1 cellular context compared by ENCODE assay signal in genomic region chr7:139360210-139360947, GRCh38.
TF ChIP-seq lines count a peak whose summit lies in the region.

No MANE protein-coding gene starts in this region.

TF ChIP-seq in H1, 55 proteins besides CTCF, POLR2A, EP300 and RAD21 (continued from another document):
- TF ChIP-seq MAX (IDR thresholded peaks at IDR 0.05) (peak; percentile 91), NANOG (IDR thresholded peaks at IDR 0.05; ENCODE audit: insufficient read depth, low read depth, low read length, poor library complexity, severe bottlenecking) (peak; percentile 26), CBX8 (IDR thresholded peaks at IDR 0.05; ENCODE audit: borderline replicate concordance, low read depth, low read length) (no peak), SIN3A (conservative IDR thresholded peaks at IDR 0.05 in 1 of 2, IDR thresholded peaks at IDR 0.05 in 1 of 2; ENCODE audit: low read depth in 1 of 2, low read length in 2 of 2) (peak; percentile 16 to 53; a peak in 1 of 4 replicates), CHD1 (IDR thresholded peaks at IDR 0.05; ENCODE audit: low read depth, low read length) (peak; percentile 73), RFX5 (IDR thresholded peaks at IDR 0.05; ENCODE audit: borderline replicate concordance, low read depth, low read length) (no peak), BACH1 (IDR thresholded peaks at IDR 0.05; ENCODE audit: low read length) (no peak), ATF2 (IDR thresholded peaks at IDR 0.05; ENCODE audit: low read length) (peak; percentile 74; the same call in 1 of the 2 replicates), TBP (IDR thresholded peaks at IDR 0.05; ENCODE audit: low read depth, low read length) (peak; percentile 88), CREB1 (IDR thresholded peaks at IDR 0.05) (peak; percentile 56), GTF2F1 (IDR thresholded peaks at IDR 0.05; ENCODE audit: borderline replicate concordance, low read depth, low read length) (no peak; the same call in 1 of the 2 replicates), CHD2 (IDR thresholded peaks at IDR 0.05; ENCODE audit: low read length) (peak; percentile 84), TAF7 (optimal IDR thresholded peaks at IDR 0.05; ENCODE audit: borderline replicate concordance, low read depth, low read length) (peak; percentile 88), MAFK (IDR thresholded peaks at IDR 0.05; ENCODE audit: low read depth, low read length) (no peak), TAF1 (IDR thresholded peaks at IDR 0.05; ENCODE audit: low read depth, low read length) (peak; percentile 91), TEAD4 (IDR thresholded peaks at IDR 0.05; ENCODE audit: low read depth, low read length) (0 out of 2 replicates have a peak, but pooled peaks have one; percentile 1), KDM5A (IDR thresholded peaks at IDR 0.05; ENCODE audit: low read length) (no peak), POLR2AphosphoS5 (IDR thresholded peaks at IDR 0.05; ENCODE audit: low read depth, low read length) (peak; percentile 90), SP4 (IDR thresholded peaks at IDR 0.05; ENCODE audit: low read length) (peak; percentile 22; the same call in 1 of the 2 replicates), HDAC2 (IDR thresholded peaks at IDR 0.05; ENCODE audit: borderline replicate concordance in 1 of 2, low read depth in 2 of 2, low read length in 2 of 2) (0 out of 4 replicates have a peak, but pooled peaks of 1 of the 2 experiments have one; percentile 25), ZNF274 (IDR thresholded peaks at IDR 0.05; ENCODE audit: borderline replicate concordance, extremely low read depth, low read length) (no peak), BRCA1 (IDR thresholded peaks at IDR 0.05; ENCODE audit: low read depth, low read length) (no peak), KDM1A (IDR thresholded peaks at IDR 0.05; ENCODE audit: borderline replicate concordance, low read length) (0 out of 2 replicates have a peak, but pooled peaks have one; percentile 8), PHF8 (conservative IDR thresholded peaks at IDR 0.05; ENCODE audit: low read depth, low read length) (peak; percentile 28; the same call in 1 of the 2 replicates), YY1 (IDR thresholded peaks at IDR 0.05; ENCODE audit: low read depth, low read length) (peak; percentile 84), E2F6 (IDR thresholded peaks at IDR 0.05) (peak; percentile 91), ASH2L (IDR thresholded peaks at IDR 0.05; ENCODE audit: low read length) (no peak), RBBP5 (IDR thresholded peaks at IDR 0.05; ENCODE audit: borderline replicate concordance, low read depth, low read length) (peak; percentile 24; the same call in 1 of the 2 replicates), RNF2 (IDR thresholded peaks at IDR 0.05; ENCODE audit: borderline replicate concordance, low read depth, low read length, missing control alignments, poor library complexity, severe bottlenecking) (no peak), SP1 (IDR thresholded peaks at IDR 0.05; ENCODE audit: low read depth, low read length) (peak; percentile 93), NRF1 (IDR thresholded peaks at IDR 0.05; ENCODE audit: low read depth, low read length) (0 out of 2 replicates have a peak, but pooled peaks have one; percentile 17), BCL11A (IDR thresholded peaks at IDR 0.05; ENCODE audit: low read depth in 2 of 2, low read length in 2 of 2) (no peak), ATF3 (IDR thresholded peaks at IDR 0.05; ENCODE audit: insufficient read depth, low read depth, low read length) (no peak), TCF12 (IDR thresholded peaks at IDR 0.05; ENCODE audit: low read depth, low read length) (peak; percentile 90), GABPA (IDR thresholded peaks at IDR 0.05; ENCODE audit: borderline replicate concordance, insufficient read depth, low read length) (no peak), JUND (IDR thresholded peaks at IDR 0.05; ENCODE audit: low read length) (no peak), SRF (IDR thresholded peaks at IDR 0.05; ENCODE audit: low read depth, low read length) (no peak), SP2 (IDR thresholded peaks at IDR 0.05; ENCODE audit: low read length) (peak; percentile 63)
